In genomic region chr14:69363055-69363454, GRCh38 we compare ENCODE assay signal across 12 cellular contexts. TPM values are rescaled to one million over a fixed set of nuclear protein-coding genes. Genes with fewer than 3 reads are reported as not detected.
DNase-seq lines count a peak whose midpoint lies in the region; ATAC-seq, FAIRE-seq and TF ChIP-seq lines count a peak whose summit lies in the region.
"Had no signal": no experiment of that assay in that cellular context is flagged by ENCODE, and none has a peak within 500 bp of the region (broad histone marks: within the 10 kb centered on the region; RNA-seq: fewer than 3 reads in every experiment).

No MANE protein-coding gene starts in this region.

- FAIRE-seq in D721Med (lab: Jason Lieb, UNC): no peak
- FAIRE-seq: G401.6, TTC549 had no signal

- H3K79me2 ChIP-seq in neural progenitor cell (ENCODE audit: low read depth): no peaks in the 10 kb centered on the region

- H3K4me3 ChIP-seq in neural progenitor cell: no peak overlapping the region

- no peak overlapping the region for H3K4me2 ChIP-seq in neural progenitor cell

- no peak overlapping the region for H2AFZ ChIP-seq in neural progenitor cell (replicated peaks)

- H3K27ac Mint-ChIP-seq in neural progenitor cell: no peak overlapping the region
- no peak overlapping the region for H3K27ac Mint-ChIP-seq in activated naive CD4-positive, alpha-beta T cell treated with anti-CD3 and anti-CD28 coated beads, Interleukin-2, amount 10 ng/mL, durations not matched to agents 7 days and 5 days
- H3K27ac Mint-ChIP-seq: naive thymus-derived CD8-positive, alpha-beta T cell had no signal

- no peak overlapping the region for H3K4me3 Mint-ChIP-seq in neural progenitor cell
- H3K4me3 Mint-ChIP-seq in activated naive CD4-positive, alpha-beta T cell treated with anti-CD3 and anti-CD28 coated beads, Interleukin-2, amount 10 ng/mL, durations not matched to agents 7 days and 5 days: no peak overlapping the region
- H3K4me3 Mint-ChIP-seq: naive thymus-derived CD8-positive, alpha-beta T cell had no signal

- no peaks in the 10 kb centered on the region for H4K20me1 ChIP-seq in neural progenitor cell (ENCODE audit: low read depth)

- ATAC-seq in foreskin keratinocyte (no peak), HG02840 (IDR thresholded peaks at IDR 0.05; ENCODE audit: low FRiP score, unreplicated experiment) (no peak), GM21447 (IDR thresholded peaks at IDR 0.05; ENCODE audit: unreplicated experiment) (no peak)
- ATAC-seq: naive thymus-derived CD8-positive, alpha-beta T cell had no signal

- H3K9me3 Mint-ChIP-seq in neural progenitor cell: no peaks in the 10 kb centered on the region
- no peaks in the 10 kb centered on the region for H3K9me3 Mint-ChIP-seq in activated naive CD4-positive, alpha-beta T cell treated with anti-CD3 and anti-CD28 coated beads, Interleukin-2, amount 10 ng/mL, durations not matched to agents 7 days and 5 days
- H3K9me3 Mint-ChIP-seq: naive thymus-derived CD8-positive, alpha-beta T cell had no signal

- no peaks in the 10 kb centered on the region for H3K36me3 Mint-ChIP-seq in neural progenitor cell
- H3K36me3 Mint-ChIP-seq in activated naive CD4-positive, alpha-beta T cell treated with anti-CD3 and anti-CD28 coated beads, Interleukin-2, amount 10 ng/mL, durations not matched to agents 7 days and 5 days: no peaks in the 10 kb centered on the region
- H3K36me3 Mint-ChIP-seq: naive thymus-derived CD8-positive, alpha-beta T cell had no signal

- H3K27me3 ChIP-seq in foreskin keratinocyte (peaks cover 6% of the 10 kb centered on the region), neural progenitor cell (no peaks in the 10 kb centered on the region)

- no peaks in the 10 kb centered on the region for H3K27me3 Mint-ChIP-seq in neural progenitor cell (ENCODE audit: insufficient read depth, low read depth)
- peaks cover 14% of the 10 kb centered on the region for H3K27me3 Mint-ChIP-seq in activated naive CD4-positive, alpha-beta T cell treated with anti-CD3 and anti-CD28 coated beads, Interleukin-2, amount 10 ng/mL, durations not matched to agents 7 days and 5 days

- DNase-seq in D721Med (ENCODE audit: insufficient read length, low spot score) (no peak), SK-N-DZ (ENCODE audit: low spot score) (peak; percentile 71), foreskin keratinocyte (no peak), neural progenitor cell (ENCODE audit: low spot score) (peak; percentile 74), NOMO-1 (lab: John Stamatoyannopoulos, UW; ENCODE audit: unreplicated experiment in 2 of 2) (no peak)
- no peak for DNase-seq in activated naive CD4-positive, alpha-beta T cell treated with anti-CD3 and anti-CD28 coated beads, Interleukin-2, amount 10 ng/mL, durations not matched to agents 7 days and 5 days
- DNase-seq: naive thymus-derived CD8-positive, alpha-beta T cell; NCI-H146 had no signal

- TF ChIP-seq CTCF in D721Med (IDR thresholded peaks at IDR 0.05; ENCODE audit: insufficient read depth, missing control alignments) (peak; percentile 18), foreskin keratinocyte (conservative IDR thresholded peaks at IDR 0.05) (peak; percentile 17), neural progenitor cell (IDR thresholded peaks at IDR 0.05) (peak; percentile 63)

- H3F3A ChIP-seq in neural progenitor cell (ENCODE audit: low read depth): no peaks in the 10 kb centered on the region

- H3K27ac ChIP-seq in foreskin keratinocyte: no peak overlapping the region
- no peak overlapping the region for H3K27ac ChIP-seq in neural progenitor cell

- H3K36me3 ChIP-seq in neural progenitor cell: no peaks in the 10 kb centered on the region

- H3K9me3 ChIP-seq in neural progenitor cell (ENCODE audit: low read depth): no peaks in the 10 kb centered on the region

- CTCF ChIA-PET in activated naive CD4-positive, alpha-beta T cell treated with anti-CD3 and anti-CD28 coated beads, Interleukin-2, amount 10 ng/mL, durations not matched to agents 7 days and 5 days (lab: Charles Lee): interaction anchor here (1.2 kb wide), 1 partner anchor 16 kb away, joined by 4 read pairs; no protein-coding TSS in a partner anchor

- H3K4me1 ChIP-seq in foreskin keratinocyte: no peaks in the 10 kb centered on the region
- H3K4me1 ChIP-seq in neural progenitor cell: no peaks in the 10 kb centered on the region

- H3K4me1 Mint-ChIP-seq in neural progenitor cell: peaks cover 7% of the 10 kb centered on the region
- no peaks in the 10 kb centered on the region for H3K4me1 Mint-ChIP-seq in activated naive CD4-positive, alpha-beta T cell treated with anti-CD3 and anti-CD28 coated beads, Interleukin-2, amount 10 ng/mL, durations not matched to agents 7 days and 5 days

- no peak overlapping the region for H3K9ac ChIP-seq in neural progenitor cell

RNA-seq across cellular contexts. Expression of gene ERH, which starts 35.0 kb away (rescaled TPM):
- polyA plus RNA-seq in SK-N-DZ (2014; cell fraction: cytosol; rRNA removed): 257 and 343 TPM in 2 replicates
- 116 and 167 TPM in 2 replicates for polyA plus RNA-seq in SK-N-DZ (2014; cell fraction: nucleus; rRNA removed)
- total RNA-seq in foreskin keratinocyte: 191 and 216 TPM in 2 replicates
- polyA plus RNA-seq in foreskin keratinocyte: 222 and 260 TPM in 2 replicates
- 252 and 337 TPM in 2 replicates for total RNA-seq in neural progenitor cell (ENCODE audit: low replicate concordance)

RNA-seq across cellular contexts. Expression of gene SLC39A9, which starts 35.4 kb away (rescaled TPM):
- polyA plus RNA-seq in SK-N-DZ (2014; cell fraction: cytosol; rRNA removed): 57.5 and 61.5 TPM in 2 replicates
- polyA plus RNA-seq in SK-N-DZ (2014; cell fraction: nucleus; rRNA removed): 32.3 and 40.4 TPM in 2 replicates
- total RNA-seq in foreskin keratinocyte (48.8 and 49.3 TPM in 2 replicates), neural progenitor cell (ENCODE audit: low replicate concordance) (54.5 and 61.2 TPM in 2 replicates)
- 15.7 and 17.6 TPM in 2 replicates for polyA plus RNA-seq in foreskin keratinocyte

Comparison
In these comparisons a context has a peak if more than half of its experiments do, and no peak if none do; other contexts are left out.
1. DNase-seq: peak in SK-N-DZ (single experiment) and neural progenitor cell (single experiment); none in D721Med (single experiment), foreskin keratinocyte (0 of 2), NOMO-1 (0 of 2) and activated naive CD4-positive, alpha-beta T cell treated with anti-CD3 and anti-CD28 coated beads, Interleukin-2, amount 10 ng/mL, durations not matched to agents 7 days and 5 days (single experiment).
2. Peak in every context shown above with its lines, with median percentiles within 50 percentile points of each other: CTCF ChIP-seq.